ENCODE assay signal across 9 cellular contexts in the genomic region with DNA sequence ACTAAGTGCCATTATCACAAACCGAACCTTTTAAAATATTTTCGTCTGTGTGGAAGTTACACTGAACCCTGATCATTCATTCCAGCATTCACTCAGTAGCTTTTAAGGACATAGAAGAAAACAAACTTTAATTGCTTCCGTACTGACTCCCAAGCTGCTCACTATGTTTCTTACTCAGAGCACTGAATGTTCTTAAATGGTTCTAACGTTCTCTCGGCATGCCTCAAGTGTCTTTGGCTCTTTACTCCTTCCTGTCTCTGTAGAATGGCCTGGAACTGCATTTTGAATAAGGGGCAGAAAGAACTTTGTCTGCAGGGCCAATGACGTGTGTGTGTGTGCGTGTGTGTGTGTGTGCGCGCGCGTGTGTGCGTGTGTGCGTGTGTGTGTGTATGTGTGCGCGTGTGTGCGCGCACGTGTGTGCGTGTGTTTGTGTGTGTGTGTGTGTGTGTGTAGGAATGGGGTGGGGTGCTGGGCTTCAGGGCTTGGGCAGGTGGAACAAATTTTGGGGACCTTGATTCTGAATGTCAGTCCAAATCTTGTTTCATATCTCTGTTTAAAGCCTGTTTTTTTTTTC.
"Had no signal": no experiment of that assay in that cellular context is flagged by ENCODE, and none has a peak within 500 bp of the region (broad histone marks: within the 10 kb centered on the region; RNA-seq: fewer than 3 reads in every experiment).

No MANE protein-coding gene starts in this region.

- H3K9me3 Mint-ChIP-seq: HFFc6 had no signal

- H3K9ac ChIP-seq: KMS-11 had no signal

- H3K27ac Mint-ChIP-seq: HFFc6 had no signal

- FAIRE-seq: HTR-8/SVneo had no signal

- DNase-seq: GOT3, H7, HCEC 1CT, HFFc6, IMR-90, Karpas-422, KBM-7 had no signal

- H3K4me2 ChIP-seq: KMS-11 had no signal

- H3K4me3 Mint-ChIP-seq: HFFc6 had no signal

- H3K27ac ChIP-seq: KMS-11 had no signal
